1 cellular context compared by ENCODE assay signal in genomic region chr1:17624540-17625256, GRCh38.
TF ChIP-seq lines count a peak whose summit lies in the region.

No MANE protein-coding gene starts in this region.

TF ChIP-seq in HEK293, 187 proteins besides CTCF, POLR2A, EP300 and RAD21 (continued from another document):
- TF ChIP-seq, protein P1, sequence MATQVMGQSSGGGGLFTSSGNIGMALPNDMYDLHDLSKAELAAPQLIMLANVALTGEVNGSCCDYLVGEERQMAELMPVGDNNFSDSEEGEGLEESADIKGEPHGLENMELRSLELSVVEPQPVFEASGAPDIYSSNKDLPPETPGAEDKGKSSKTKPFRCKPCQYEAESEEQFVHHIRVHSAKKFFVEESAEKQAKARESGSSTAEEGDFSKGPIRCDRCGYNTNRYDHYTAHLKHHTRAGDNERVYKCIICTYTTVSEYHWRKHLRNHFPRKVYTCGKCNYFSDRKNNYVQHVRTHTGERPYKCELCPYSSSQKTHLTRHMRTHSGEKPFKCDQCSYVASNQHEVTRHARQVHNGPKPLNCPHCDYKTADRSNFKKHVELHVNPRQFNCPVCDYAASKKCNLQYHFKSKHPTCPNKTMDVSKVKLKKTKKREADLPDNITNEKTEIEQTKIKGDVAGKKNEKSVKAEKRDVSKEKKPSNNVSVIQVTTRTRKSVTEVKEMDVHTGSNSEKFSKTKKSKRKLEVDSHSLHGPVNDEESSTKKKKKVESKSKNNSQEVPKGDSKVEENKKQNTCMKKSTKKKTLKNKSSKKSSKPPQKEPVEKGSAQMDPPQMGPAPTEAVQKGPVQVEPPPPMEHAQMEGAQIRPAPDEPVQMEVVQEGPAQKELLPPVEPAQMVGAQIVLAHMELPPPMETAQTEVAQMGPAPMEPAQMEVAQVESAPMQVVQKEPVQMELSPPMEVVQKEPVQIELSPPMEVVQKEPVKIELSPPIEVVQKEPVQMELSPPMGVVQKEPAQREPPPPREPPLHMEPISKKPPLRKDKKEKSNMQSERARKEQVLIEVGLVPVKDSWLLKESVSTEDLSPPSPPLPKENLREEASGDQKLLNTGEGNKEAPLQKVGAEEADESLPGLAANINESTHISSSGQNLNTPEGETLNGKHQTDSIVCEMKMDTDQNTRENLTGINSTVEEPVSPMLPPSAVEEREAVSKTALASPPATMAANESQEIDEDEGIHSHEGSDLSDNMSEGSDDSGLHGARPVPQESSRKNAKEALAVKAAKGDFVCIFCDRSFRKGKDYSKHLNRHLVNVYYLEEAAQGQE (tag by site-specific recombination; IDR thresholded peaks at IDR 0.05), result peak; percentile 40; the same call in 1 of the 2 replicates
- TF ChIP-seq ZNF132 (tag by site-specific recombination; IDR thresholded peaks at IDR 0.05; ENCODE audit: borderline replicate concordance) (no peak), ZSCAN23 (tag by site-specific recombination; IDR thresholded peaks at IDR 0.05) (no peak), ZNF792 (tag by site-specific recombination; IDR thresholded peaks at IDR 0.05) (no peak), ZNF175 (tag by site-specific recombination; IDR thresholded peaks at IDR 0.05) (no peak), TCF7L2 (IDR thresholded peaks at IDR 0.05; ENCODE audit: borderline replicate concordance, low read depth, low read length) (no peak), ZNF600 (tag by site-specific recombination; IDR thresholded peaks at IDR 0.05) (peak; percentile 54; the same call in 1 of the 2 replicates), ZNF692 (tag by site-specific recombination; IDR thresholded peaks at IDR 0.05) (0 out of 2 replicates have a peak, but pooled peaks have one; percentile 12)
- TF ChIP-seq, protein P2, sequence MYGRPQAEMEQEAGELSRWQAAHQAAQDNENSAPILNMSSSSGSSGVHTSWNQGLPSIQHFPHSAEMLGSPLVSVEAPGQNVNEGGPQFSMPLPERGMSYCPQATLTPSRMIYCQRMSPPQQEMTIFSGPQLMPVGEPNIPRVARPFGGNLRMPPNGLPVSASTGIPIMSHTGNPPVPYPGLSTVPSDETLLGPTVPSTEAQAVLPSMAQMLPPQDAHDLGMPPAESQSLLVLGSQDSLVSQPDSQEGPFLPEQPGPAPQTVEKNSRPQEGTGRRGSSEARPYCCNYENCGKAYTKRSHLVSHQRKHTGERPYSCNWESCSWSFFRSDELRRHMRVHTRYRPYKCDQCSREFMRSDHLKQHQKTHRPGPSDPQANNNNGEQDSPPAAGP (tag by site-specific recombination; IDR thresholded peaks at IDR 0.05), result peak; percentile 68; the same call in 1 of the 2 replicates
- TF ChIP-seq, protein P3, sequence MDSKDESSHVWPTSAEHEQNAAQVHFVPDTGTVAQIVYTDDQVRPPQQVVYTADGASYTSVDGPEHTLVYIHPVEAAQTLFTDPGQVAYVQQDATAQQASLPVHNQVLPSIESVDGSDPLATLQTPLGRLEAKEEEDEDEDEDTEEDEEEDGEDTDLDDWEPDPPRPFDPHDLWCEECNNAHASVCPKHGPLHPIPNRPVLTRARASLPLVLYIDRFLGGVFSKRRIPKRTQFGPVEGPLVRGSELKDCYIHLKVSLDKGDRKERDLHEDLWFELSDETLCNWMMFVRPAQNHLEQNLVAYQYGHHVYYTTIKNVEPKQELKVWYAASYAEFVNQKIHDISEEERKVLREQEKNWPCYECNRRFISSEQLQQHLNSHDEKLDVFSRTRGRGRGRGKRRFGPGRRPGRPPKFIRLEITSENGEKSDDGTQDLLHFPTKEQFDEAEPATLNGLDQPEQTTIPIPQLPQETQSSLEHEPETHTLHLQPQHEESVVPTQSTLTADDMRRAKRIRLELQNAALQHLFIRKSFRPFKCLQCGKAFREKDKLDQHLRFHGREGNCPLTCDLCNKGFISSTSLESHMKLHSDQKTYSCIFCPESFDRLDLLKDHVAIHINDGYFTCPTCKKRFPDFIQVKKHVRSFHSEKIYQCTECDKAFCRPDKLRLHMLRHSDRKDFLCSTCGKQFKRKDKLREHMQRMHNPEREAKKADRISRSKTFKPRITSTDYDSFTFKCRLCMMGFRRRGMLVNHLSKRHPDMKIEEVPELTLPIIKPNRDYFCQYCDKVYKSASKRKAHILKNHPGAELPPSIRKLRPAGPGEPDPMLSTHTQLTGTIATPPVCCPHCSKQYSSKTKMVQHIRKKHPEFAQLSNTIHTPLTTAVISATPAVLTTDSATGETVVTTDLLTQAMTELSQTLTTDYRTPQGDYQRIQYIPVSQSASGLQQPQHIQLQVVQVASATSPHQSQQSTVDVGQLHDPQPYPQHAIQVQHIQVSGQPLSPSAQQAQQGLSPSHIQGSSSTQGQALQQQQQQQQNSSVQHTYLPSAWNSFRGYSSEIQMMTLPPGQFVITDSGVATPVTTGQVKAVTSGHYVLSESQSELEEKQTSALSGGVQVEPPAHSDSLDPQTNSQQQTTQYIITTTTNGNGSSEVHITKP (tag by site-specific recombination; IDR thresholded peaks at IDR 0.05), result peak; percentile 23
